20 cellular contexts compared by ENCODE assay signal in genomic region chr10:97865488-97865887, GRCh38.
"Had no signal": no experiment of that assay in that cellular context is flagged by ENCODE, and none has a peak within 500 bp of the region (broad histone marks: within the 10 kb centered on the region; RNA-seq: fewer than 3 reads in every experiment).

No MANE protein-coding gene starts in this region.

- H3K27me3 ChIP-seq: Peyer's patch had no signal

- ATAC-seq: activated CD8-positive, alpha-beta T cell treated with anti-CD3 and anti-CD28 coated beads for 36 hours; activated T-cell treated with anti-CD3 and anti-CD28 coated beads, Interleukin-2, amount 50 U/mL, for 72 hours had no signal

- H3K27ac Mint-ChIP-seq: activated CD8-positive, alpha-beta T cell treated with anti-CD3 and anti-CD28 coated beads for 36 hours; activated naive CD4-positive, alpha-beta T cell treated with anti-CD3 and anti-CD28 coated beads, Interleukin-2, amount 10 ng/mL, durations not matched to agents 7 days and 5 days; activated naive CD8-positive, alpha-beta T cell treated with anti-CD3 and anti-CD28 coated beads for 36 hours; activated T-cell treated with anti-CD3 and anti-CD28 coated beads, Interleukin-2, amount 50 U/mL, for 72 hours; activated T-helper 2 cell treated with anti-CD3 and anti-CD28 coated beads, Interferon-gamma antibody, Interleukin-2, Interleukin-4, amounts not matched to agents 10 μg/mL and 5 μg/mL and 100 μg/mL, durations not matched to agents 14 hours and 24 hours and 36 hours had no signal

- H3K9me3 ChIP-seq: Peyer's patch had no signal

- H3K27me3 Mint-ChIP-seq: activated CD8-positive, alpha-beta T cell treated with anti-CD3 and anti-CD28 coated beads for 36 hours; activated naive CD8-positive, alpha-beta T cell treated with anti-CD3 and anti-CD28 coated beads for 36 hours had no signal

- H3K4me3 Mint-ChIP-seq: activated CD8-positive, alpha-beta T cell treated with anti-CD3 and anti-CD28 coated beads for 36 hours; activated naive CD4-positive, alpha-beta T cell treated with anti-CD3 and anti-CD28 coated beads, Interleukin-2, amount 10 ng/mL, durations not matched to agents 7 days and 5 days; activated naive CD8-positive, alpha-beta T cell treated with anti-CD3 and anti-CD28 coated beads for 36 hours; activated T-cell treated with anti-CD3 and anti-CD28 coated beads, Interleukin-2, amount 50 U/mL, for 72 hours had no signal

- H3K9me3 Mint-ChIP-seq: activated CD8-positive, alpha-beta T cell treated with anti-CD3 and anti-CD28 coated beads for 36 hours; activated naive CD4-positive, alpha-beta T cell treated with anti-CD3 and anti-CD28 coated beads, Interleukin-2, amount 10 ng/mL, durations not matched to agents 7 days and 5 days; activated naive CD8-positive, alpha-beta T cell treated with anti-CD3 and anti-CD28 coated beads for 36 hours; activated T-cell treated with anti-CD3 and anti-CD28 coated beads, Interleukin-2, amount 50 U/mL, for 72 hours; activated T-helper 2 cell treated with anti-CD3 and anti-CD28 coated beads, Interferon-gamma antibody, Interleukin-2, Interleukin-4, amounts not matched to agents 10 μg/mL and 5 μg/mL and 100 μg/mL, durations not matched to agents 14 hours and 24 hours and 36 hours had no signal

- DNase-seq: activated CD4-positive, CD25-positive, alpha-beta regulatory T cell; activated CD8-positive, alpha-beta memory T cell treated with anti-CD3 and anti-CD28 coated beads, Interleukin-2, amount 50 U/mL, for 4 hours; activated CD8-positive, alpha-beta T cell treated with anti-CD3 and anti-CD28 coated beads for 36 hours; activated gamma-delta T cell treated with Interleukin-2 at 50 U/mL for 16 hours; activated naive CD4-positive, alpha-beta T cell treated with anti-CD3 and anti-CD28 coated beads, Interleukin-2, amount 10 ng/mL, durations not matched to agents 7 days and 5 days; activated naive CD8-positive, alpha-beta T cell treated with anti-CD3 and anti-CD28 coated beads for 36 hours; activated T-cell treated with anti-CD3 and anti-CD28 coated beads, Interleukin-2, amount 50 U/mL, for 72 hours; anterior cingulate cortex; cerebellar nuclear complex; MM.1S; NCI-H1105 treated with DMSO at 0.1 percent for 48 hours; NCI-H1436 treated with DMSO at 0.1 percent for 48 hours; NCI-H187; NCI-H2081; NCI-H510A treated with DMSO at 0.1 percent for 48 hours; Peyer's patch; SHP77 treated with DMSO at 0.1 percent for 48 hours; T-helper 1 cell had no signal

- H3K36me3 ChIP-seq: Peyer's patch had no signal

- H3K36me3 Mint-ChIP-seq: activated naive CD8-positive, alpha-beta T cell treated with anti-CD3 and anti-CD28 coated beads for 36 hours had no signal

- H3K27ac ChIP-seq: Peyer's patch, VCaP had no signal

- H3K4me3 ChIP-seq: Peyer's patch had no signal
